Comparison of ENCODE assay signal across 40 cellular contexts in genomic region chr12:105377077-105377476, GRCh38.
"Had no signal": no experiment of that assay in that cellular context is flagged by ENCODE, and none has a peak within 500 bp of the region (broad histone marks: within the 10 kb centered on the region; RNA-seq: fewer than 3 reads in every experiment).

No MANE protein-coding gene starts in this region.

- H3K27me3 ChIP-seq: adrenal gland, ascending aorta, body of pancreas, brain microvascular endothelial cell, breast epithelium, cardiac muscle cell had no signal

- H3K9me3 Mint-ChIP-seq: activated naive CD4-positive, alpha-beta T cell treated with anti-CD3 and anti-CD28 coated beads for 36 hours; activated naive CD4-positive, alpha-beta T cell treated with anti-CD3 and anti-CD28 coated beads, Interleukin-2, amount 10 ng/mL, durations not matched to agents 7 days and 5 days; activated naive CD4-positive, alpha-beta T cell treated with anti-CD3 and anti-CD28 coated beads, Interleukin-2, amount 50 U/mL, for 24 hours; activated naive CD4-positive, alpha-beta T cell treated with anti-CD3 and anti-CD28 coated beads, Interleukin-2, amount 50 U/mL, for 72 hours; activated naive CD8-positive, alpha-beta T cell treated with anti-CD3 and anti-CD28 coated beads for 36 hours; activated naive CD8-positive, alpha-beta T cell treated with anti-CD3 and anti-CD28 coated beads, Interleukin-2, amount 10 ng/mL, durations not matched to agents 7 days and 5 days; activated naive CD8-positive, alpha-beta T cell treated with anti-CD3 and anti-CD28 coated beads, Interleukin-2, amount 50 U/mL, for 24 hours; activated T-cell treated with anti-CD3 and anti-CD28 coated beads, Interleukin-2, amount 50 U/mL, for 24 hours; activated T-cell treated with anti-CD3 and anti-CD28 coated beads, Interleukin-2, amount 50 U/mL, for 4 hours; activated T-cell treated with anti-CD3 and anti-CD28 coated beads, Interleukin-2, amount 50 U/mL, for 72 hours; activated T-helper 1 cell treated with anti-CD3 and anti-CD28 coated beads, Interleukin-12 subunit alpha, Interleukin-12 subunit beta, Interleukin-2, Interleukin-4 antibody, amounts not matched to agents 30 ng/mL and 10 ng/mL and 1 ng/mL, durations not matched to agents 14 hours and 24 hours and 36 hours; activated T-helper 17 cell treated with anti-CD3 and anti-CD28 coated beads, Interleukin-2, amount 50 U/mL, for 72 hours; activated T-helper 2 cell treated with anti-CD3 and anti-CD28 coated beads, Interferon-gamma antibody, Interleukin-2, Interleukin-4, amounts not matched to agents 10 μg/mL and 5 μg/mL and 100 μg/mL, durations not matched to agents 14 hours and 24 hours and 36 hours; brain; central memory CD8-positive, alpha-beta T cell had no signal

- H3K27ac ChIP-seq: adrenal gland, ascending aorta, body of pancreas, brain microvascular endothelial cell, breast epithelium, cardiac muscle cell had no signal

- H3K4me1 ChIP-seq: adrenal gland, ascending aorta, body of pancreas, breast epithelium had no signal

- H3K36me3 ChIP-seq: adrenal gland, brain microvascular endothelial cell, breast epithelium, cardiac muscle cell had no signal

- H3K9me3 ChIP-seq: adrenal gland, ascending aorta, body of pancreas, breast epithelium had no signal

- H3K27me3 Mint-ChIP-seq: activated naive CD4-positive, alpha-beta T cell treated with anti-CD3 and anti-CD28 coated beads, Interleukin-2, amount 10 ng/mL, durations not matched to agents 7 days and 5 days; activated naive CD4-positive, alpha-beta T cell treated with anti-CD3 and anti-CD28 coated beads, Interleukin-2, amount 50 U/mL, for 24 hours; activated naive CD8-positive, alpha-beta T cell; activated naive CD8-positive, alpha-beta T cell treated with anti-CD3 and anti-CD28 coated beads for 36 hours; activated naive CD8-positive, alpha-beta T cell treated with anti-CD3 and anti-CD28 coated beads, Interleukin-2, amount 10 ng/mL, durations not matched to agents 7 days and 5 days; activated naive CD8-positive, alpha-beta T cell treated with anti-CD3 and anti-CD28 coated beads, Interleukin-2, amount 50 U/mL, for 24 hours; activated T-cell treated with anti-CD3 and anti-CD28 coated beads, Interleukin-2, amount 50 U/mL, for 24 hours; activated T-helper 17 cell treated with anti-CD3 and anti-CD28 coated beads, Interleukin-2, amount 50 U/mL, for 72 hours; brain; central memory CD8-positive, alpha-beta T cell had no signal

- H3K27ac Mint-ChIP-seq: activated naive CD4-positive, alpha-beta T cell treated with anti-CD3 and anti-CD28 coated beads for 36 hours; activated naive CD4-positive, alpha-beta T cell treated with anti-CD3 and anti-CD28 coated beads, Interleukin-2, amount 10 ng/mL, durations not matched to agents 7 days and 5 days; activated naive CD4-positive, alpha-beta T cell treated with anti-CD3 and anti-CD28 coated beads, Interleukin-2, amount 50 U/mL, for 24 hours; activated naive CD4-positive, alpha-beta T cell treated with anti-CD3 and anti-CD28 coated beads, Interleukin-2, amount 50 U/mL, for 72 hours; activated naive CD8-positive, alpha-beta T cell; activated naive CD8-positive, alpha-beta T cell treated with anti-CD3 and anti-CD28 coated beads for 36 hours; activated naive CD8-positive, alpha-beta T cell treated with anti-CD3 and anti-CD28 coated beads, Interleukin-2, amount 10 ng/mL, durations not matched to agents 7 days and 5 days; activated naive CD8-positive, alpha-beta T cell treated with anti-CD3 and anti-CD28 coated beads, Interleukin-2, amount 50 U/mL, for 24 hours; activated T-cell treated with anti-CD3 and anti-CD28 coated beads, Interleukin-2, amount 50 U/mL, for 24 hours; activated T-cell treated with anti-CD3 and anti-CD28 coated beads, Interleukin-2, amount 50 U/mL, for 72 hours; activated T-helper 1 cell treated with anti-CD3 and anti-CD28 coated beads, Interleukin-12 subunit alpha, Interleukin-12 subunit beta, Interleukin-2, Interleukin-4 antibody, amounts not matched to agents 30 ng/mL and 10 ng/mL and 1 ng/mL, durations not matched to agents 14 hours and 24 hours and 36 hours; activated T-helper 17 cell treated with anti-CD3 and anti-CD28 coated beads, Interleukin-2, amount 50 U/mL, for 72 hours; activated T-helper 2 cell treated with anti-CD3 and anti-CD28 coated beads, Interferon-gamma antibody, Interleukin-2, Interleukin-4, amounts not matched to agents 10 μg/mL and 5 μg/mL and 100 μg/mL, durations not matched to agents 14 hours and 24 hours and 36 hours; brain had no signal

- DNase-seq: activated effector memory CD4-positive, alpha-beta T cell treated with anti-CD3 and anti-CD28 coated beads, Interleukin-2, amount 50 U/mL, for 16 hours; activated effector memory CD4-positive, alpha-beta T cell treated with Interleukin-2 at 50 U/mL for 16 hours; activated gamma-delta T cell; activated gamma-delta T cell treated with Interleukin-2 at 50 U/mL for 16 hours; activated naive CD4-positive, alpha-beta T cell; activated naive CD4-positive, alpha-beta T cell treated with anti-CD3 and anti-CD28 coated beads for 36 hours; activated naive CD4-positive, alpha-beta T cell treated with anti-CD3 and anti-CD28 coated beads, Interleukin-2, amount 10 ng/mL, durations not matched to agents 7 days and 5 days; activated naive CD4-positive, alpha-beta T cell treated with anti-CD3 and anti-CD28 coated beads, Interleukin-2, amount 50 U/mL, for 16 hours; activated naive CD4-positive, alpha-beta T cell treated with Interleukin-2 at 50 U/mL for 16 hours; activated naive CD8-positive, alpha-beta T cell treated with anti-CD3 and anti-CD28 coated beads for 36 hours; activated naive CD8-positive, alpha-beta T cell treated with anti-CD3 and anti-CD28 coated beads, Interleukin-2, amount 10 ng/mL, durations not matched to agents 7 days and 5 days; activated naive CD8-positive, alpha-beta T cell treated with anti-CD3 and anti-CD28 coated beads, Interleukin-2, amount 50 U/mL, for 24 hours; activated T-cell treated with anti-CD3 and anti-CD28 coated beads, Interleukin-2, amount 50 U/mL, for 1 hour; activated T-cell treated with anti-CD3 and anti-CD28 coated beads, Interleukin-2, amount 50 U/mL, for 24 hours; activated T-cell treated with anti-CD3 and anti-CD28 coated beads, Interleukin-2, amount 50 U/mL, for 4 hours; activated T-cell treated with anti-CD3 and anti-CD28 coated beads, Interleukin-2, amount 50 U/mL, for 48 hours; activated T-cell treated with anti-CD3 and anti-CD28 coated beads, Interleukin-2, amount 50 U/mL, for 72 hours; adrenal gland; amniotic stem cell; amygdala; anterior cingulate cortex; aorta; body of pancreas; brain microvascular endothelial cell; caudate nucleus; central memory CD4-positive, alpha-beta T cell; cerebellar nuclear complex had no signal

- H3K4me3 ChIP-seq: adrenal gland, ascending aorta, body of pancreas, breast epithelium, cardiac muscle cell had no signal

- ATAC-seq: activated naive CD4-positive, alpha-beta T cell treated with anti-CD3 and anti-CD28 coated beads, Interleukin-2, amount 50 U/mL, for 72 hours; activated naive CD8-positive, alpha-beta T cell treated with anti-CD3 and anti-CD28 coated beads, Interleukin-2, amount 50 U/mL, for 24 hours; activated T-cell treated with anti-CD3 and anti-CD28 coated beads, Interleukin-2, amount 50 U/mL, for 4 hours; activated T-cell treated with anti-CD3 and anti-CD28 coated beads, Interleukin-2, amount 50 U/mL, for 72 hours; activated T-helper 17 cell treated with anti-CD3 and anti-CD28 coated beads, Interleukin-2, amount 50 U/mL, for 72 hours; body of pancreas had no signal

- H3K4me3 Mint-ChIP-seq: activated naive CD4-positive, alpha-beta T cell treated with anti-CD3 and anti-CD28 coated beads for 36 hours; activated naive CD4-positive, alpha-beta T cell treated with anti-CD3 and anti-CD28 coated beads, Interleukin-2, amount 10 ng/mL, durations not matched to agents 7 days and 5 days; activated naive CD4-positive, alpha-beta T cell treated with anti-CD3 and anti-CD28 coated beads, Interleukin-2, amount 50 U/mL, for 24 hours; activated naive CD8-positive, alpha-beta T cell; activated naive CD8-positive, alpha-beta T cell treated with anti-CD3 and anti-CD28 coated beads for 36 hours; activated naive CD8-positive, alpha-beta T cell treated with anti-CD3 and anti-CD28 coated beads, Interleukin-2, amount 10 ng/mL, durations not matched to agents 7 days and 5 days; activated naive CD8-positive, alpha-beta T cell treated with anti-CD3 and anti-CD28 coated beads, Interleukin-2, amount 50 U/mL, for 24 hours; activated T-cell treated with anti-CD3 and anti-CD28 coated beads, Interleukin-2, amount 50 U/mL, for 24 hours; activated T-cell treated with anti-CD3 and anti-CD28 coated beads, Interleukin-2, amount 50 U/mL, for 4 hours; activated T-cell treated with anti-CD3 and anti-CD28 coated beads, Interleukin-2, amount 50 U/mL, for 72 hours; activated T-helper 1 cell treated with anti-CD3 and anti-CD28 coated beads, Interleukin-12 subunit alpha, Interleukin-12 subunit beta, Interleukin-2, Interleukin-4 antibody, amounts not matched to agents 30 ng/mL and 10 ng/mL and 1 ng/mL, durations not matched to agents 14 hours and 24 hours and 36 hours; activated T-helper 17 cell treated with anti-CD3 and anti-CD28 coated beads, Interleukin-2, amount 50 U/mL, for 72 hours; brain; central memory CD8-positive, alpha-beta T cell had no signal

- H3K4me1 Mint-ChIP-seq: activated naive CD4-positive, alpha-beta T cell treated with anti-CD3 and anti-CD28 coated beads, Interleukin-2, amount 10 ng/mL, durations not matched to agents 7 days and 5 days; activated naive CD4-positive, alpha-beta T cell treated with anti-CD3 and anti-CD28 coated beads, Interleukin-2, amount 50 U/mL, for 24 hours; activated naive CD8-positive, alpha-beta T cell treated with anti-CD3 and anti-CD28 coated beads for 36 hours; activated naive CD8-positive, alpha-beta T cell treated with anti-CD3 and anti-CD28 coated beads, Interleukin-2, amount 10 ng/mL, durations not matched to agents 7 days and 5 days; activated naive CD8-positive, alpha-beta T cell treated with anti-CD3 and anti-CD28 coated beads, Interleukin-2, amount 50 U/mL, for 24 hours; activated T-helper 17 cell treated with anti-CD3 and anti-CD28 coated beads, Interleukin-2, amount 50 U/mL, for 72 hours; brain; central memory CD8-positive, alpha-beta T cell had no signal

- FAIRE-seq: astrocyte, bronchial epithelial cell had no signal

- H3K36me3 Mint-ChIP-seq: activated naive CD4-positive, alpha-beta T cell treated with anti-CD3 and anti-CD28 coated beads, Interleukin-2, amount 50 U/mL, for 72 hours; activated naive CD8-positive, alpha-beta T cell treated with anti-CD3 and anti-CD28 coated beads for 36 hours had no signal
